In the genomic region with DNA sequence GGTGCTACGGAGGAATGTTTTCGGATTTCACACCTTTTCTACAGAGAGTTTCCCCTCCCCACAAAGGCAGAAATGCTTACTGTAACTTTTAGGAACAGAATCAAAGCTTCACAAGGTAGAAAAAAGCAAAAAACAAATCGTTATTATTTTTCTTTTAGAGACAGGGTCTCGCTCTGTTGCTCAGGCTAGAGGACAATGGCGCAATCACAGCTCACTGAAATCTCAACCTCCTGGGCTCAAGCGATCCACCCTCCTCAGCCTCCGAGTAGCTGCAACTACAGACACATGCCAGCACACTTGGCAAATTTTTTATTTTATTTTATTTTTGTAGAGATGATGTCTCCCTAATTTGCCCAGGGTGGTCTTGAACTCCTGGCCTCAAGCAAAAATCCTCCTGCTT, we compare ENCODE assay signal across 30 cellular contexts.
"Had no signal": no experiment of that assay in that cellular context is flagged by ENCODE, and none has a peak within 500 bp of the region (broad histone marks: within the 10 kb centered on the region; RNA-seq: fewer than 3 reads in every experiment).

No MANE protein-coding gene starts in this region.

- H3K36me3 Mint-ChIP-seq: immature natural killer cell; naive B cell; natural killer cell; stimulated activated effector memory CD8-positive, alpha-beta T cell treated with anti-CD3 and anti-CD28 coated beads, Interleukin-12 subunit alpha, Interleukin-12 subunit beta, amount 100 ng/mL, for 72 hours had no signal

- H3K9ac ChIP-seq: neural progenitor cell, parathyroid adenoma had no signal

- FAIRE-seq: islet of Langerhans, kidney, urothelium cell line had no signal

- H3K27me3 Mint-ChIP-seq: stimulated activated naive CD8-positive, alpha-beta T cell treated with anti-CD3 and anti-CD28 coated beads, Interleukin-15, Interleukin-2, amounts not matched to agents 100 ng/mL and 50 ng/mL, for 24 hours had no signal

- H3K36me3 ChIP-seq: left lung, lower lobe of right lung, neural progenitor cell, neutrophil, right atrium auricular region, spleen, suprapubic skin, thoracic aorta, tibial artery, upper lobe of right lung had no signal

- ATAC-seq: left colon; left lung; lower lobe of right lung; natural killer cell; sciatic nerve; stimulated activated effector memory CD8-positive, alpha-beta T cell treated with anti-CD3 and anti-CD28 coated beads, Interleukin-12 subunit alpha, Interleukin-12 subunit beta, amount 100 ng/mL, for 72 hours; upper lobe of right lung had no signal

- H3K4me3 Mint-ChIP-seq: immature natural killer cell; naive B cell; natural killer cell; nephron progenitor cell; neural progenitor cell; stimulated activated effector memory CD8-positive, alpha-beta T cell treated with anti-CD3 and anti-CD28 coated beads, Interleukin-12 subunit alpha, Interleukin-12 subunit beta, amount 100 ng/mL, for 72 hours; stimulated activated naive CD8-positive, alpha-beta T cell treated with anti-CD3 and anti-CD28 coated beads, Interleukin-15, Interleukin-2, amounts not matched to agents 100 ng/mL and 50 ng/mL, for 24 hours had no signal

- H3K9me3 ChIP-seq: left lung, lower lobe of right lung, neutrophil, right atrium auricular region, spleen, suprapubic skin, thoracic aorta, tibial artery, upper lobe of right lung had no signal

- H3K4me1 ChIP-seq: left lung, lower lobe of right lung, neural progenitor cell, parathyroid adenoma, right atrium auricular region, spleen, suprapubic skin, tibial artery, upper lobe of right lung had no signal

- H2AFZ ChIP-seq: neural progenitor cell, parathyroid adenoma had no signal

- H3K27ac Mint-ChIP-seq: immature natural killer cell; naive B cell; natural killer cell; nephron progenitor cell; neural progenitor cell; stimulated activated effector memory CD8-positive, alpha-beta T cell treated with anti-CD3 and anti-CD28 coated beads, Interleukin-12 subunit alpha, Interleukin-12 subunit beta, amount 100 ng/mL, for 72 hours; stimulated activated naive CD8-positive, alpha-beta T cell treated with anti-CD3 and anti-CD28 coated beads, Interleukin-15, Interleukin-2, amounts not matched to agents 100 ng/mL and 50 ng/mL, for 24 hours had no signal

- H3K4me2 ChIP-seq: neural progenitor cell had no signal

- H3K9me3 Mint-ChIP-seq: immature natural killer cell; natural killer cell; nephron progenitor cell; neural progenitor cell; stimulated activated naive CD8-positive, alpha-beta T cell treated with anti-CD3 and anti-CD28 coated beads, Interleukin-15, Interleukin-2, amounts not matched to agents 100 ng/mL and 50 ng/mL, for 24 hours had no signal

- H3K79me2 ChIP-seq: parathyroid adenoma had no signal

- H3K27ac ChIP-seq: left lung, lower lobe of right lung, neural progenitor cell, neutrophil, parathyroid adenoma, right atrium auricular region, skin epidermis, spleen, suprapubic skin, thoracic aorta, tibial artery, upper lobe of right lung had no signal

- H3K4me3 ChIP-seq: left lung, lower lobe of right lung, neural progenitor cell, right atrium auricular region, skin epidermis, spleen, suprapubic skin, thoracic aorta, tibial artery, upper lobe of right lung had no signal

- DNase-seq: hypothalamus; immature natural killer cell; kidney; left colon; left lung; lower lobe of right lung; mammary epithelial cell; mesenchymal stem cell; naive B cell; natural killer cell; nephron progenitor cell; occipital lobe; spleen; stimulated activated CD4-positive, alpha-beta T cell treated with anti-CD3 and anti-CD28 coated beads, Interleukin-4, amount 100 ng/mL, for 24 hours; stimulated activated naive CD4-positive, alpha-beta T cell; tibial artery; trophoblast cell; upper lobe of right lung had no signal

- H3K4me1 Mint-ChIP-seq: immature natural killer cell; naive B cell; natural killer cell; stimulated activated effector memory CD8-positive, alpha-beta T cell treated with anti-CD3 and anti-CD28 coated beads, Interleukin-12 subunit alpha, Interleukin-12 subunit beta, amount 100 ng/mL, for 72 hours had no signal

- H3K27me3 ChIP-seq: left lung, neural progenitor cell, neutrophil, right atrium auricular region, spleen, suprapubic skin, tibial artery, upper lobe of right lung had no signal
